Comparison of ENCODE assay signal across 23 cellular contexts in the genomic region with DNA sequence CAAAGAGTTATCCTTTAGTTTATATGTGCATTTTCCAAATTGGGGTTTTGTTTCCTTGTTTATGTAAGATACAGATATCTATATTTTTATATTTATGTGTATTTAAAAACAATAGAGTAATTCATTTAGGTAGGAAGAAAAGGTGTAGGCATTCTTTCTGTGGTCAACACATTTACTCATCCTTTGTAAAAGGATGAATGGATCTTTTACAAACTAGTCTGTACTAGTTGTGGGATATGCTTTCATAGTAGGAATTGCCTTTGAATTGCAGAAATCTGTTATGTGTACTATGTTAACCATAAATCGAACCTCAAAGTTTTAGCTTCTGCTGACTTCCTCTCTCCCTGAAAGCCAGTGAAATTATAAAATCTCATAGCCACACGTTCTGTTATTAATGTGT.
"Had no signal": no experiment of that assay in that cellular context is flagged by ENCODE, and none has a peak within 500 bp of the region (broad histone marks: within the 10 kb centered on the region; RNA-seq: fewer than 3 reads in every experiment).

No MANE protein-coding gene starts in this region.

- DNase-seq: left ventricle myocardium inferior; midbrain; mucosa of descending colon; naive thymus-derived CD4-positive, alpha-beta T cell; ovary; right lobe of liver; stimulated activated CD4-positive, alpha-beta T cell treated with anti-CD3 and anti-CD28 coated beads, Interleukin-1b, Interleukin-23, amount 100 ng/mL, for 48 hours; stimulated activated CD4-positive, alpha-beta T cell treated with anti-CD3 and anti-CD28 coated beads, Interleukin-2, amount 100 ng/mL, for 48 hours; stimulated activated CD4-positive, alpha-beta T cell treated with anti-CD3 and anti-CD28 coated beads, Interleukin-4, amount 100 ng/mL, for 4 hours; stimulated activated CD8-positive, alpha-beta memory T cell treated with anti-CD3 and anti-CD28 coated beads, Interleukin-4, amount 100 ng/mL, for 48 hours; stimulated activated naive CD4-positive, alpha-beta T cell treated with Interleukin-2 at 50 U/mL for 16 hours; stimulated activated naive CD8-positive, alpha-beta T cell treated with anti-CD3 and anti-CD28 coated beads, Interleukin-15, amount 100 ng/mL, for 72 hours; substantia nigra; uterus had no signal

- H3K4me1 Mint-ChIP-seq: memory B cell; stimulated activated memory B cell treated with anti-CD40 and anti-IgM and Interleukin-4, amounts not matched to agents 10 μg/mL and 1 μg/mL and 100 μg/mL, for 72 hours had no signal

- ATAC-seq: mucosa of descending colon; naive thymus-derived CD4-positive, alpha-beta T cell; natural killer cell treated with Interleukin-12 subunit alpha and Interleukin-12 subunit beta and Interleukin-15 and Interleukin-18, amount 100 ng/mL, for 72 hours; right lobe of liver; stimulated activated memory B cell treated with anti-CD40 and anti-IgM and Interleukin-4, amounts not matched to agents 10 μg/mL and 1 μg/mL and 100 μg/mL, for 72 hours; stimulated activated naive CD8-positive, alpha-beta T cell treated with anti-CD3 and anti-CD28 coated beads, Interleukin-15, amount 100 ng/mL, for 72 hours had no signal

- H3K27me3 Mint-ChIP-seq: memory B cell; stimulated activated memory B cell treated with anti-CD40 and anti-IgM and Interleukin-4, amounts not matched to agents 10 μg/mL and 1 μg/mL and 100 μg/mL, for 72 hours had no signal

- H3K9me3 ChIP-seq: left ventricle myocardium inferior, mucosa of descending colon, ovary, right atrium auricular region, right lobe of liver, tibial nerve, uterus had no signal

- H3K27ac Mint-ChIP-seq: memory B cell; naive thymus-derived CD4-positive, alpha-beta T cell; natural killer cell treated with Interleukin-12 subunit alpha and Interleukin-12 subunit beta and Interleukin-15 and Interleukin-18, amount 100 ng/mL, for 72 hours; progenitor cell of endocrine pancreas; stimulated activated memory B cell treated with anti-CD40 and anti-IgM and Interleukin-4, amounts not matched to agents 10 μg/mL and 1 μg/mL and 100 μg/mL, for 72 hours; stimulated activated naive CD8-positive, alpha-beta T cell treated with anti-CD3 and anti-CD28 coated beads, Interleukin-15, amount 100 ng/mL, for 72 hours; type B pancreatic cell had no signal

- H3K27ac ChIP-seq: left ventricle myocardium inferior, ovary, right atrium auricular region, right lobe of liver, tibial nerve had no signal

- H3K4me1 ChIP-seq: right lobe of liver, tibial nerve, uterus had no signal

- H3K9me3 Mint-ChIP-seq: memory B cell; natural killer cell treated with Interleukin-12 subunit alpha and Interleukin-12 subunit beta and Interleukin-15 and Interleukin-18, amount 100 ng/mL, for 72 hours; stimulated activated memory B cell treated with anti-CD40 and anti-IgM and Interleukin-4, amounts not matched to agents 10 μg/mL and 1 μg/mL and 100 μg/mL, for 72 hours; stimulated activated naive CD8-positive, alpha-beta T cell treated with anti-CD3 and anti-CD28 coated beads, Interleukin-15, amount 100 ng/mL, for 72 hours; type B pancreatic cell had no signal

- H3K4me3 ChIP-seq: left ventricle myocardium inferior, lung, mucosa of descending colon, ovary, right atrium auricular region, right lobe of liver, smooth muscle cell, tibial nerve, uterus had no signal

- H3K36me3 Mint-ChIP-seq: naive thymus-derived CD4-positive, alpha-beta T cell; natural killer cell treated with Interleukin-12 subunit alpha and Interleukin-12 subunit beta and Interleukin-15 and Interleukin-18, amount 100 ng/mL, for 72 hours; type B pancreatic cell had no signal

- H3K36me3 ChIP-seq: left ventricle myocardium inferior, ovary, right atrium auricular region, right lobe of liver, tibial nerve, uterus had no signal

- H3K4me3 Mint-ChIP-seq: memory B cell; naive thymus-derived CD4-positive, alpha-beta T cell; natural killer cell treated with Interleukin-12 subunit alpha and Interleukin-12 subunit beta and Interleukin-15 and Interleukin-18, amount 100 ng/mL, for 72 hours; stimulated activated memory B cell treated with anti-CD40 and anti-IgM and Interleukin-4, amounts not matched to agents 10 μg/mL and 1 μg/mL and 100 μg/mL, for 72 hours; stimulated activated naive CD8-positive, alpha-beta T cell treated with anti-CD3 and anti-CD28 coated beads, Interleukin-15, amount 100 ng/mL, for 72 hours; type B pancreatic cell had no signal

- H3K27me3 ChIP-seq: ovary, right atrium auricular region, right lobe of liver, tibial nerve, uterus had no signal
